In the genomic region with DNA sequence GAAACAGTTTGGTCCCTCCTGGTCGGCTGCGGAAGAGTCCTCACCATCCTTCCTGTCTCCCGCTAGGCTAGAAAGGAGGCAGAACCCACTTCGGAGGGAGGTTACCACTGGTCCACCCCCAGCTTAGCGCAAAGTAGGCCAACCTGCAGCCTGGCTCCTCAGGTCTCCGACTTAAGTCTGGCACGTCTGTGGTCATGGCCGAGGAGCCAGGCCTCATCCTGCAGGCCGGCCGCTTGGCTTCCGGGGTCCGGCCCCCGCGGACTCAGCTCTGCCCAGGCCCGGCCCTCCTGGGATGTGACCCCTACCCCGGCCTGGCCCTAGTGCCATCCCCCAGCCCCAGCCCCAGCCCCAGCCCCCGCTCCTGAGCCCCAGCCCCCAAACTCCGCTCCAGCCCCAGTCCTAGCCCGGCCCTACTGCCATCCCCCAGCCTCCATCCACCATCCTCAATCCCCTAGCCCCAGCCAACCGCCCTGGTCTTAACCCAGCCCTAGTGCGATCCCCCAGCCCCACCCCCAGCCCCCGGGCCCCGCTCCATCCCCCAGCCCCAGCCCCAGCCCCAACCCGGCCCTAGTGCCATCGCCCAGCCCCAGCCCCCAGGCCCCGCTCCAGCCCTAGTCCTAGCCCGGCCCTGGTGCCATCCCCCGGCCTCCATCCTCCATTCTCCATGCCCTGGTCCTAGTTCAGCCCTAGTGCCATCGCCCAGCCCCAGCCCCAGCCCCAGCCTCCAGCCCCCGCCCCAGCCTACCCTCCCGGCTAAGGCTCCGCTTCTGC, we compare ENCODE assay signal across 8 cellular contexts. TPM values are rescaled to one million over a fixed set of nuclear protein-coding genes. Genes with fewer than 3 reads are reported as not detected.
DNase-seq lines count a peak whose midpoint lies in the region; ATAC-seq, FAIRE-seq and TF ChIP-seq lines count a peak whose summit lies in the region.

No MANE protein-coding gene starts in this region.

- no peak for TF ChIP-seq POLR2A in suprapubic skin (IDR thresholded peaks at IDR 0.05)

- DNase-seq in AG04450 (ENCODE audit: low read depth, low spot score) (no peak), caudate nucleus (lab: John Stamatoyannopoulos, UW) (peak in 1 of 61 donors; percentile 41), left kidney (ENCODE audit: low read depth, low spot score) (peak; percentile 29), suprapubic skin (ENCODE audit: low spot score in 2 of 2) (peak in 1 of 2 donors; percentile 70), NCI-H2171 (lab: John Stamatoyannopoulos, UW) (no peak), GM19239 (ENCODE audit: insufficient read length, low spot score) (no peak)

- peaks cover 48% of the 10 kb centered on the region for H3K36me3 ChIP-seq in OCI-LY1 (ENCODE audit: insufficient read depth, low read length)
- peaks cover 50% of the 10 kb centered on the region for H3K36me3 ChIP-seq in suprapubic skin

- H2AFZ ChIP-seq in OCI-LY1 (ENCODE audit: low read length): no peak overlapping the region

- H3K9ac ChIP-seq in OCI-LY1 (ENCODE audit: low read length): peak overlapping the region; percentile 88

- TF ChIP-seq EP300 in suprapubic skin (IDR thresholded peaks at IDR 0.05): no peak

- POLR2A ChIA-PET in AG04450 (lab: Yijun Ruan, JAX): no interaction called here

- WGBS in suprapubic skin: 0% methylated on average over 1 of the region's 32 CpGs

- CTCF ChIA-PET in AG04450 (lab: Charles Lee): no interaction called here

- H3K9me3 ChIP-seq in AG04450 (ENCODE audit: control insufficient read depth, insufficient read depth, low read length) (no peaks in the 10 kb centered on the region), OCI-LY1 (ENCODE audit: low read length) (no peaks in the 10 kb centered on the region), suprapubic skin (no peaks in the 10 kb centered on the region)

- H3K79me2 ChIP-seq in OCI-LY1 (ENCODE audit: insufficient read depth, low read length): peaks cover 5% of the 10 kb centered on the region; the same call in 1 of the 2 replicates

- peaks cover 6% of the 10 kb centered on the region; the same call in 1 of the 2 replicates for H3F3A ChIP-seq in OCI-LY1 (ENCODE audit: insufficient read depth, low read length)

- H3K27me3 ChIP-seq in AG04450 (ENCODE audit: control insufficient read depth, insufficient read depth, low read length) (no peaks in the 10 kb centered on the region), OCI-LY1 (ENCODE audit: insufficient read depth, low read length) (no peaks in the 10 kb centered on the region), suprapubic skin (no peaks in the 10 kb centered on the region)

- peak overlapping the region; percentile 52 for H3K27ac ChIP-seq in AG04450 (ENCODE audit: low read depth, low read length)
- no peak overlapping the region for H3K27ac ChIP-seq in OCI-LY1 (ENCODE audit: low read depth, low read length, poor library complexity, severe bottlenecking)
- peak overlapping the region; percentile 73 for H3K27ac ChIP-seq in caudate nucleus (ENCODE audit: low read depth, low read length)
- H3K27ac ChIP-seq in suprapubic skin: peak overlapping the region; percentile 77

- H4K20me1 ChIP-seq in OCI-LY1 (ENCODE audit: insufficient read depth, low read length): no peaks in the 10 kb centered on the region

- peaks cover 8% of the 10 kb centered on the region for H3K4me1 ChIP-seq in OCI-LY1 (ENCODE audit: insufficient read depth, low read length, severe bottlenecking)
- H3K4me1 ChIP-seq in suprapubic skin: peaks cover 11% of the 10 kb centered on the region

- no peaks in the 10 kb centered on the region for H3K9me2 ChIP-seq in OCI-LY1 (ENCODE audit: low read depth, low read length)

- no peak for FAIRE-seq in GM19239 (lab: Jason Lieb, UNC)

- H3K4me2 ChIP-seq in OCI-LY1 (ENCODE audit: low read length): peak overlapping the region; percentile 100

- TF ChIP-seq CTCF in AG04450 (IDR thresholded peaks at IDR 0.05; ENCODE audit: low read depth, low read length): no peak
- TF ChIP-seq CTCF in OCI-LY1 (IDR thresholded peaks at IDR 0.05; ENCODE audit: low read length): no peak
- no peak for TF ChIP-seq CTCF in suprapubic skin (IDR thresholded peaks at IDR 0.05)

- ATAC-seq in GM18909 (IDR thresholded peaks at IDR 0.05; ENCODE audit: poor library complexity, unreplicated experiment): peak; percentile 41

- H3K4me3 ChIP-seq in AG04450 (ENCODE audit: low read depth, low read length): peak overlapping the region; percentile 86
- H3K4me3 ChIP-seq in OCI-LY1 (ENCODE audit: low read depth, low read length, poor library complexity, severe bottlenecking): peak overlapping the region; percentile 87
- H3K4me3 ChIP-seq in suprapubic skin: peak overlapping the region; percentile 90

RNA-seq across cellular contexts. Expression of gene TOR1A, which starts 0.6 kb away (rescaled TPM):
- polyA plus RNA-seq in AG04450 (2011; rRNA removed): 72.0 and 78.5 TPM in 2 replicates
- polyA minus RNA-seq in AG04450 (2011; rRNA and poly(A)+ RNA removed): 45.6 and 46.0 TPM in 2 replicates
- 10 to 100 TPM; 31.7 to 44.7 (median 36.3) TPM for total RNA-seq in suprapubic skin

RNA-seq across cellular contexts. Expression of gene C9orf78, which starts 11.7 kb away (rescaled TPM):
- 51.4 and 66.8 TPM in 2 replicates for polyA plus RNA-seq in AG04450 (2011; rRNA removed)
- polyA minus RNA-seq in AG04450 (2011; rRNA and poly(A)+ RNA removed): 10.9 and 13.4 TPM in 2 replicates
- 10 to 100 TPM; 32.7 to 71.9 (median 43.7) TPM for total RNA-seq in suprapubic skin

RNA-seq across cellular contexts. Expression of gene USP20, which starts 11.9 kb away (rescaled TPM):
- polyA plus RNA-seq in AG04450 (2011; rRNA removed): 10.3 and 13.2 TPM in 2 replicates
- polyA minus RNA-seq in AG04450 (2011; rRNA and poly(A)+ RNA removed): 16.6 and 22.9 TPM in 2 replicates
- total RNA-seq in suprapubic skin: 10 to 100 TPM; 22.6 to 51.4 (median 34.4) TPM

RNA-seq across cellular contexts. Expression of gene TOR1B, which starts 20.4 kb away (rescaled TPM):
- 26.3 and 31.0 TPM in 2 replicates for polyA plus RNA-seq in AG04450 (2011; rRNA removed)
- 13.4 and 14.1 TPM in 2 replicates for polyA minus RNA-seq in AG04450 (2011; rRNA and poly(A)+ RNA removed)
- 10 to 100 TPM; 18.0 to 24.5 (median 20.8) TPM for total RNA-seq in suprapubic skin
